In genomic region chr6:33613794-33614166, GRCh38 we compare ENCODE assay signal across 13 cellular contexts. TPM values are rescaled to one million over a fixed set of nuclear protein-coding genes. Genes with fewer than 3 reads are reported as not detected.
DNase-seq lines count a peak whose midpoint lies in the region; ATAC-seq and TF ChIP-seq lines count a peak whose summit lies in the region.
"Had no signal": no experiment of that assay in that cellular context is flagged by ENCODE, and none has a peak within 500 bp of the region (broad histone marks: within the 10 kb centered on the region; RNA-seq: fewer than 3 reads in every experiment).

No MANE protein-coding gene starts in this region.

- POLR2A ChIA-PET in PC-3 (lab: Charles Lee; ENCODE audit: unreplicated experiment) = interaction anchor here (0.6 kb wide), 1 partner anchor 33 kb away, joined by 5 read pairs; no protein-coding TSS in a partner anchor

- H4K20me1 ChIP-seq in PC-3 (ENCODE audit: low read length) (no peaks in the 10 kb centered on the region), neural progenitor cell (ENCODE audit: low read depth) (no peaks in the 10 kb centered on the region)

- no peaks in the 10 kb centered on the region for H3K27me3 ChIP-seq in PC-3 (ENCODE audit: low read length)
- peaks cover 12% of the 10 kb centered on the region for H3K27me3 ChIP-seq in neural progenitor cell
- H3K27me3 ChIP-seq: upper lobe of left lung had no signal

- TF ChIP-seq CTCF in AG10803 (conservative IDR thresholded peaks at IDR 0.05; ENCODE audit: low read length) = no peak
- TF ChIP-seq CTCF in PC-3 (conservative IDR thresholded peaks at IDR 0.05; ENCODE audit: low read depth, low read length) = no peak
- no peak for TF ChIP-seq CTCF in neural progenitor cell (IDR thresholded peaks at IDR 0.05)
- no peak for TF ChIP-seq CTCF in GM13976 (IDR thresholded peaks at IDR 0.05; ENCODE audit: borderline replicate concordance, control extremely low read depth, extremely low read depth, insufficient read depth, missing control alignments)

- H3K4me1 ChIP-seq in PC-3 (ENCODE audit: insufficient read depth, low read length) (peaks cover 19% of the 10 kb centered on the region), neural progenitor cell (peaks cover 26% of the 10 kb centered on the region)

- H3K4me3 Mint-ChIP-seq in neural progenitor cell = no peak overlapping the region
- H3K4me3 Mint-ChIP-seq: endodermal cell had no signal

- peaks cover 36% of the 10 kb centered on the region for H3K4me1 Mint-ChIP-seq in neural progenitor cell

- H3K27me3 Mint-ChIP-seq in neural progenitor cell (ENCODE audit: insufficient read depth, low read depth) = peaks cover 11% of the 10 kb centered on the region

- no peaks in the 10 kb centered on the region for H3K79me2 ChIP-seq in PC-3 (ENCODE audit: low read length)
- no peaks in the 10 kb centered on the region for H3K79me2 ChIP-seq in neural progenitor cell (ENCODE audit: low read depth)

- H3K27ac Mint-ChIP-seq in neural progenitor cell = peak overlapping the region; percentile 21
- H3K27ac Mint-ChIP-seq: endodermal cell had no signal

- H2AFZ ChIP-seq in PC-3 (ENCODE audit: low read length) = peak overlapping the region; percentile 65
- no peak overlapping the region for H2AFZ ChIP-seq in neural progenitor cell (replicated peaks)

- H3F3A ChIP-seq in PC-3 (ENCODE audit: low read length, unreplicated experiment) (no peaks in the 10 kb centered on the region), neural progenitor cell (ENCODE audit: low read depth) (peaks cover 19% of the 10 kb centered on the region)

- CTCF ChIA-PET in PC-3 (lab: Charles Lee) = no interaction called here

- peak; percentile 56 for ATAC-seq in PC-3

- H3K9me3 ChIP-seq in PC-3 (ENCODE audit: low read length) (no peaks in the 10 kb centered on the region), neural progenitor cell (ENCODE audit: low read depth) (no peaks in the 10 kb centered on the region)
- H3K9me3 ChIP-seq: upper lobe of left lung had no signal

- H3K9me2 ChIP-seq in PC-3 (replicated peaks; ENCODE audit: low read length) = no peaks in the 10 kb centered on the region

- in situ Hi-C loops in GM13976 (cut with MboI; ENCODE audit: low sequenced_read_pairs, unreplicated experiment) = no loop called here

- peak; percentile 93 for DNase-seq in AG10803 (ENCODE audit: low read depth)
- DNase-seq in PC-3 = peak; percentile 21
- peak; percentile 68 for DNase-seq in dedifferentiated amniotic fluid mesenchymal stem cell (ENCODE audit: extremely low spot score)
- DNase-seq in neural progenitor cell (ENCODE audit: low spot score) = no peak
- DNase-seq in mucosa of gallbladder (ENCODE audit: low spot score) = no peak
- DNase-seq in kidney glomerular epithelial cell (lab: John Stamatoyannopoulos, UW) = no peak
- DNase-seq in GM13976 (ENCODE audit: low spot score) = no peak
- DNase-seq in activated CD4-positive, CD25-positive, alpha-beta regulatory T cell treated with anti-CD3 and anti-CD28 coated beads, Interleukin-2, amount 50 U/mL, for 72 hours = no peak
- DNase-seq: activated naive CD4-positive, alpha-beta T cell treated with anti-CD3 and anti-CD28 coated beads, Interleukin-2, amount 50 U/mL, for 16 hours; endodermal cell; NCI-H1694 treated with DMSO at 0.1 percent for 48 hours had no signal

- H3K9ac ChIP-seq in PC-3 (ENCODE audit: low read length) (no peak overlapping the region), neural progenitor cell (no peak overlapping the region)

- H3K36me3 Mint-ChIP-seq in neural progenitor cell = no peaks in the 10 kb centered on the region

- H3K36me3 ChIP-seq in PC-3 (ENCODE audit: low read depth, low read length) (no peaks in the 10 kb centered on the region), neural progenitor cell (no peaks in the 10 kb centered on the region)
- H3K36me3 ChIP-seq: upper lobe of left lung had no signal

- H3K4me3 ChIP-seq in AG10803 (ENCODE audit: low read length) = no peak overlapping the region
- H3K4me3 ChIP-seq in PC-3 (ENCODE audit: low read length) = no peak overlapping the region
- H3K4me3 ChIP-seq in neural progenitor cell = no peak overlapping the region
- H3K4me3 ChIP-seq: upper lobe of left lung had no signal

- H3K4me2 ChIP-seq in PC-3 (ENCODE audit: low read length) = no peak overlapping the region
- H3K4me2 ChIP-seq in neural progenitor cell = no peak overlapping the region

- intact Hi-C loops in PC-3 (cut with micrococcal nuclease) = no loop called here

- no peaks in the 10 kb centered on the region for H3K9me3 Mint-ChIP-seq in neural progenitor cell
- H3K9me3 Mint-ChIP-seq: endodermal cell had no signal

- BruUV-seq in PC-3 (replicated peaks; lab: Mats Ljungman, UMichigan) = no TSS peak

- no peak overlapping the region for H3K27ac ChIP-seq in PC-3 (ENCODE audit: low read length)
- H3K27ac ChIP-seq in neural progenitor cell = no peak overlapping the region
- H3K27ac ChIP-seq: C4-2B, upper lobe of left lung had no signal

RNA-seq across cellular contexts. Expression of gene ITPR3, which starts 7.3 kb away (rescaled TPM):
- total RNA-seq in PC-3 (2014; rRNA removed) (41.8 and 50.6 TPM in 2 replicates), neural progenitor cell (ENCODE audit: low replicate concordance) (1.5 and 3.4 TPM in 2 replicates), mucosa of gallbladder (104 TPM)

RNA-seq across cellular contexts. Expression of gene BAK1, which starts 33.7 kb away (rescaled TPM):
- total RNA-seq in PC-3 (2014; rRNA removed) = 15.1 and 23.7 TPM in 2 replicates
- total RNA-seq in neural progenitor cell (ENCODE audit: low replicate concordance) = 13.9 and 40.0 TPM in 2 replicates
- total RNA-seq in mucosa of gallbladder = 28.2 TPM

Comparison
In these comparisons a context has a peak if more than half of its experiments do, and no peak if none do; other contexts are left out.
1. DNase-seq: peak in AG10803 (single experiment), PC-3 (single experiment) and dedifferentiated amniotic fluid mesenchymal stem cell (single experiment); none in neural progenitor cell (single experiment), mucosa of gallbladder (single experiment), kidney glomerular epithelial cell (single experiment), GM13976 (single experiment) and activated CD4-positive, CD25-positive, alpha-beta regulatory T cell treated with anti-CD3 and anti-CD28 coated beads, Interleukin-2, amount 50 U/mL, for 72 hours (single experiment).